In the genomic region with DNA sequence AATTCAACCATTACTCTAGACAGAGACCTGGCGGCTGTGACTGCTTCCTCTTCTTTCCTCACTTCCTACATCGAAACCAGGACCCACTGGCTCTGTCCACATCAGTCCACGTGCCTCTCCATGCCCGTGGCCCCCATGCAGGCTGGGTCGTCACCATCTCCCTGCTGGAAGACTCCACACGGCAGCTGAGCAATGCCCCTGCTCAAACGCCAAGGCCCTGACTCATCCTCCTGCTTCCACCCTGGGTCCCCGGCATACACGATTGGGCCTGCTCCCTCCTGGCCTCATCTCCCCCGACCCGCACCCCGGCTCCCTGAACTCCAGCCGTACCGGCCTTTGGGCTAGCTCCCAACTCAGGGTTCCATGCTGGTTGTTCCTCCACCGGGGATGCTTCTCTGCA, we compare ENCODE assay signal across 1 cellular context.
TF ChIP-seq lines count a peak whose summit lies in the region.

No MANE protein-coding gene starts in this region.

TF ChIP-seq in SK-N-SH, 30 proteins besides CTCF, POLR2A, EP300 and RAD21 (continued from another document):
- no peak for TF ChIP-seq SIN3A (IDR thresholded peaks at IDR 0.05; ENCODE audit: borderline replicate concordance, low read depth, low read length)
- no peak for TF ChIP-seq YY1 (IDR thresholded peaks at IDR 0.05; ENCODE audit: low read depth)
- TF ChIP-seq TCF12 (IDR thresholded peaks at IDR 0.05), result no peak
- TF ChIP-seq USF2 (IDR thresholded peaks at IDR 0.05; ENCODE audit: borderline replicate concordance, low read depth, low read length), result no peak
- TF ChIP-seq, protein P1, sequence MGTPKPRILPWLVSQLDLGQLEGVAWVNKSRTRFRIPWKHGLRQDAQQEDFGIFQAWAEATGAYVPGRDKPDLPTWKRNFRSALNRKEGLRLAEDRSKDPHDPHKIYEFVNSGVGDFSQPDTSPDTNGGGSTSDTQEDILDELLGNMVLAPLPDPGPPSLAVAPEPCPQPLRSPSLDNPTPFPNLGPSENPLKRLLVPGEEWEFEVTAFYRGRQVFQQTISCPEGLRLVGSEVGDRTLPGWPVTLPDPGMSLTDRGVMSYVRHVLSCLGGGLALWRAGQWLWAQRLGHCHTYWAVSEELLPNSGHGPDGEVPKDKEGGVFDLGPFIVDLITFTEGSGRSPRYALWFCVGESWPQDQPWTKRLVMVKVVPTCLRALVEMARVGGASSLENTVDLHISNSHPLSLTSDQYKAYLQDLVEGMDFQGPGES (IDR thresholded peaks at IDR 0.05; ENCODE audit: low read depth, low read length), result no peak
- TF ChIP-seq TEAD4 (IDR thresholded peaks at IDR 0.05; ENCODE audit: borderline replicate concordance, insufficient read depth), result no peak
- no peak for TF ChIP-seq MXI1 (IDR thresholded peaks at IDR 0.05; ENCODE audit: low read depth, low read length)
- no peak for TF ChIP-seq RFX5 (IDR thresholded peaks at IDR 0.05; ENCODE audit: low read length)
- TF ChIP-seq REST (IDR thresholded peaks at IDR 0.05; ENCODE audit: low read depth, low read length), result no peak
- no peak for TF ChIP-seq EZH2phosphoT487 (IDR thresholded peaks at IDR 0.05; ENCODE audit: borderline replicate concordance, low read depth)
